ENCODE assay signal across 8 cellular contexts in the genomic region with DNA sequence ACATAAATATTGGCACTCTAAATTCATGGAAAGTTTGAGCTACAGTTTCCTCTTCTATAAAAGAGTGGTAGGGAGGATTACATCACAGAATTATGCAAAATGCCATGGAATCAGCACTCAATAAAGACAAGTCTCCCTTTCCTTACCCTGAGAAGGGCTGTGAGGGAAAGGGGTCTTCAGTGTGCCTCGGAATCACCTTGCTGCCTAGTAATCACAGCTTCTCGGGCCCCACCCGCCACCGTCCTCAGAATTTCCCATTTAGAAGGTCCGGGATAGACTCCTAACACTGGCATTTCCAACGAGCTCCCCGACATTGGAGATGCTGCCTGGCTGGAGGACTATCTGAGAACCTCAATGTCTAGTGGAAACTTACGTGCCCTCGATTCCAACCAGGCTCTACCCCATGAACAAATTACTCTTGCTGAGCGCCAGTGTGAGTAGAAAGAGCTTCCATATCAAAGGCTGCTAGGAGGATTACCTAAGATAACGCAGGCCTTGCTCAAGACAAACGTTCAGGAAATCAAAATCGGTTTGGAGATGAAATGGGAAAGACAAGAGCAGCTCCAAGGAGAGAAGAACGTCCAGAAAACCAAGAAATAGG.
DNase-seq lines count a peak whose midpoint lies in the region; ATAC-seq and TF ChIP-seq lines count a peak whose summit lies in the region.

No MANE protein-coding gene starts in this region.

- no peaks in the 10 kb centered on the region for H3K27me3 ChIP-seq in CD4-positive, CD25-positive, alpha-beta regulatory T cell (ENCODE audit: control insufficient read depth, insufficient read depth, low read length)
- H3K27me3 ChIP-seq in skeletal muscle satellite cell (ENCODE audit: control insufficient read depth, insufficient read depth, low read length): no peaks in the 10 kb centered on the region

- peak overlapping the region; percentile 99 for H3K27ac ChIP-seq in CD4-positive, CD25-positive, alpha-beta regulatory T cell (ENCODE audit: insufficient read depth, low read length, poor library complexity, severe bottlenecking)

- no peaks in the 10 kb centered on the region for H3K36me3 Mint-ChIP-seq in CD4-positive, CD25-positive, alpha-beta regulatory T cell
- H3K36me3 Mint-ChIP-seq in glutamatergic neuron (ENCODE audit: unreplicated experiment): no peaks in the 10 kb centered on the region

- TF ChIP-seq CTCF in glutamatergic neuron (IDR thresholded peaks at IDR 0.05; ENCODE audit: partially characterized antibody, unreplicated experiment): no peak

- H3K27ac Mint-ChIP-seq in CD4-positive, CD25-positive, alpha-beta regulatory T cell: peak overlapping the region; percentile 92 to 99 (median 99)
- peak overlapping the region; percentile 93 for H3K27ac Mint-ChIP-seq in glutamatergic neuron (ENCODE audit: unreplicated experiment)

- H3K27me3 Mint-ChIP-seq in CD4-positive, CD25-positive, alpha-beta regulatory T cell: peaks cover 6% of the 10 kb centered on the region
- peaks cover 4% of the 10 kb centered on the region for H3K27me3 Mint-ChIP-seq in glutamatergic neuron (ENCODE audit: unreplicated experiment)

- peaks cover 53% of the 10 kb centered on the region for H3K4me1 ChIP-seq in CD4-positive, CD25-positive, alpha-beta regulatory T cell (ENCODE audit: control insufficient read depth, insufficient read depth, low read length, poor library complexity, severe bottlenecking)
- H3K4me1 ChIP-seq in skeletal muscle satellite cell (ENCODE audit: control insufficient read depth, insufficient read depth, low read length): peaks cover 48% of the 10 kb centered on the region

- H3K4me2 ChIP-seq in skeletal muscle satellite cell (ENCODE audit: low read length): peak overlapping the region; percentile 73

- no peaks in the 10 kb centered on the region for H3K9me3 Mint-ChIP-seq in CD4-positive, CD25-positive, alpha-beta regulatory T cell
- H3K9me3 Mint-ChIP-seq in glutamatergic neuron (ENCODE audit: unreplicated experiment): peaks cover 20% of the 10 kb centered on the region

- no peak for ATAC-seq in CD4-positive, CD25-positive, alpha-beta regulatory T cell (ENCODE audit: low read depth in 2 of 2)
- no peak for ATAC-seq in GM21723 (IDR thresholded peaks at IDR 0.05; ENCODE audit: unreplicated experiment)

- peaks cover 25 to 61% (median 34%) of the 10 kb centered on the region in 4 donors for H3K4me1 Mint-ChIP-seq in CD4-positive, CD25-positive, alpha-beta regulatory T cell
- H3K4me1 Mint-ChIP-seq in glutamatergic neuron (ENCODE audit: low read depth, unreplicated experiment): peaks cover 8% of the 10 kb centered on the region

- H3K4me3 ChIP-seq in CD4-positive, CD25-positive, alpha-beta regulatory T cell (ENCODE audit: low read depth, low read length): peak overlapping the region; percentile 84
- peak overlapping the region; percentile 55 for H3K4me3 ChIP-seq in skeletal muscle satellite cell (ENCODE audit: low read length)

- DNase-seq in CD4-positive, CD25-positive, alpha-beta regulatory T cell: peak in 2 of 3 donors; percentile 31 to 61
- DNase-seq in Kasumi-1 (lab: John Stamatoyannopoulos, UW) (peak; percentile 47 to 52), glutamatergic neuron (no peak), DMS79 treated with DMSO at 0.1 percent for 48 hours (lab: John Stamatoyannopoulos, UW) (no peak), HK-2 (ENCODE audit: unreplicated experiment) (no peak)
- DNase-seq in activated CD8-positive, alpha-beta memory T cell treated with anti-CD3 and anti-CD28 coated beads, Interleukin-2, amount 50 U/mL, for 48 hours: peak; percentile 66

- no peaks in the 10 kb centered on the region for H3K9me3 ChIP-seq in CD4-positive, CD25-positive, alpha-beta regulatory T cell (ENCODE audit: control insufficient read depth in 2 of 2, low read length in 2 of 2)
- no peaks in the 10 kb centered on the region for H3K9me3 ChIP-seq in skeletal muscle satellite cell (replicated peaks; ENCODE audit: low read length)

- peak overlapping the region; percentile 84 to 97 (median 92) for H3K4me3 Mint-ChIP-seq in CD4-positive, CD25-positive, alpha-beta regulatory T cell
- H3K4me3 Mint-ChIP-seq in glutamatergic neuron (ENCODE audit: unreplicated experiment): peak overlapping the region; percentile 84

- no peaks in the 10 kb centered on the region for H3K36me3 ChIP-seq in CD4-positive, CD25-positive, alpha-beta regulatory T cell (ENCODE audit: control insufficient read depth, insufficient read depth, low read length)
- no peaks in the 10 kb centered on the region for H3K36me3 ChIP-seq in skeletal muscle satellite cell (ENCODE audit: insufficient read depth, low read length)

- H3K9ac ChIP-seq in skeletal muscle satellite cell (ENCODE audit: low read depth, low read length): peak overlapping the region; percentile 77

Comparison
In these comparisons a context has a peak if more than half of its experiments do, and no peak if none do; other contexts are left out.
1. DNase-seq: peak in CD4-positive, CD25-positive, alpha-beta regulatory T cell (2 of 3), Kasumi-1 (2 of 2) and activated CD8-positive, alpha-beta memory T cell treated with anti-CD3 and anti-CD28 coated beads, Interleukin-2, amount 50 U/mL, for 48 hours (single experiment); none in glutamatergic neuron (single experiment), DMS79 treated with DMSO at 0.1 percent for 48 hours (single experiment) and HK-2 (single experiment).